9 cellular contexts compared by ENCODE assay signal in genomic region chr7:115475774-115476407, GRCh38.
A peak's percentile ranks its signal among the peaks of the same experiment; 100 is the strongest.
DNase-seq lines count a peak whose midpoint lies in the region; ATAC-seq and TF ChIP-seq lines count a peak whose summit lies in the region.
"Had no signal": no experiment of that assay in that cellular context is flagged by ENCODE, and none has a peak within 500 bp of the region (broad histone marks: within the 10 kb centered on the region; RNA-seq: fewer than 3 reads in every experiment).

No MANE protein-coding gene starts in this region.

- peak overlapping the region; percentile 42 for H3K4me2 ChIP-seq in OCI-LY3 (ENCODE audit: low read length)

- TF ChIP-seq CTCF in GM12873 (IDR thresholded peaks at IDR 0.05; ENCODE audit: insufficient read depth, low read depth, low read length, missing control alignments): peak; percentile 49
- TF ChIP-seq CTCF in OCI-LY3 (IDR thresholded peaks at IDR 0.05; ENCODE audit: low read depth, low read length): peak; percentile 40

- peak; percentile 18 for DNase-seq in A172 (ENCODE audit: low spot score)
- DNase-seq in GF-D8 (lab: John Stamatoyannopoulos, UW): no peak
- DNase-seq in activated T-cell treated with anti-CD3 and anti-CD28 coated beads for 4 hours: no peak
- DNase-seq: T-helper 9 cell had no signal

- H3K9me3 ChIP-seq in OCI-LY3 (ENCODE audit: insufficient read depth, low read length) (no peaks in the 10 kb centered on the region), iPS-15b (ENCODE audit: control insufficient read depth, insufficient read depth, low read length) (no peaks in the 10 kb centered on the region)

- no peak for ATAC-seq in GM18867 (IDR thresholded peaks at IDR 0.05; ENCODE audit: unreplicated experiment)
- ATAC-seq in GM19023 (IDR thresholded peaks at IDR 0.05; ENCODE audit: unreplicated experiment): no peak

- no peaks in the 10 kb centered on the region for H3K27me3 ChIP-seq in OCI-LY3 (ENCODE audit: low read depth, low read length)
- H3K27me3 ChIP-seq in iPS-15b (ENCODE audit: control insufficient read depth, insufficient read depth, low read length): peaks cover 28% of the 10 kb centered on the region

- H3K36me3 ChIP-seq in OCI-LY3 (replicated peaks; ENCODE audit: low read depth, low read length) (no peaks in the 10 kb centered on the region), iPS-15b (ENCODE audit: control insufficient read depth, insufficient read depth, low read length) (no peaks in the 10 kb centered on the region)

- no peaks in the 10 kb centered on the region for H4K20me1 ChIP-seq in OCI-LY3 (ENCODE audit: insufficient read depth, low read length)

- H3K27ac ChIP-seq in OCI-LY3 (ENCODE audit: low read length): no peak overlapping the region

- no peak overlapping the region for H2AFZ ChIP-seq in OCI-LY3 (ENCODE audit: low read depth, low read length)

- H3K9ac ChIP-seq in OCI-LY3 (ENCODE audit: low read length) (no peak overlapping the region), iPS-15b (ENCODE audit: low read depth, low read length) (no peak overlapping the region)

- H3K4me1 ChIP-seq in OCI-LY3 (ENCODE audit: low read length) (peaks cover 11% of the 10 kb centered on the region), iPS-15b (ENCODE audit: control insufficient read depth, insufficient read depth, low read length) (peaks cover 2% of the 10 kb centered on the region)

- no peaks in the 10 kb centered on the region for H3K79me2 ChIP-seq in OCI-LY3 (ENCODE audit: low read length)

- H3K4me3 ChIP-seq in OCI-LY3 (ENCODE audit: low read length): peak overlapping the region; percentile 45; the same call in 1 of the 2 replicates
- H3K4me3 ChIP-seq in iPS-15b (ENCODE audit: low read depth, low read length): peak overlapping the region; percentile 59
